ENCODE assay signal across 15 cellular contexts in genomic region chr9:30846644-30847043, GRCh38.
DNase-seq lines count a peak whose midpoint lies in the region; ATAC-seq and TF ChIP-seq lines count a peak whose summit lies in the region.
"Had no signal": no experiment of that assay in that cellular context is flagged by ENCODE, and none has a peak within 500 bp of the region (broad histone marks: within the 10 kb centered on the region; RNA-seq: fewer than 3 reads in every experiment).

No MANE protein-coding gene starts in this region.

- H3K27me3 ChIP-seq in smooth muscle cell (ENCODE audit: low read depth) = no peaks in the 10 kb centered on the region
- H3K27me3 ChIP-seq: BLaER1 treated with 17β-estradiol and CSF1 and Interleukin-3, amounts not matched to agents 10 nM and 100 nM had no signal

- H3K9ac ChIP-seq in smooth muscle cell (ENCODE audit: low read depth) = no peak overlapping the region
- H3K9ac ChIP-seq: BLaER1 treated with 17β-estradiol and CSF1 and Interleukin-3, amounts not matched to agents 10 nM and 100 nM had no signal

- H4K20me1 ChIP-seq in smooth muscle cell (ENCODE audit: low read depth) = no peaks in the 10 kb centered on the region
- H4K20me1 ChIP-seq: BLaER1 treated with 17β-estradiol and CSF1 and Interleukin-3, amounts not matched to agents 10 nM and 100 nM had no signal

- 65% methylated on average over 4 of the region's 4 CpGs for WGBS in smooth muscle cell (ENCODE audit: low lambda C conversion rate)

- TF ChIP-seq CTCF in smooth muscle cell (IDR thresholded peaks at IDR 0.05; ENCODE audit: borderline replicate concordance, insufficient read depth, poor library complexity, severe bottlenecking) = no peak
- TF ChIP-seq CTCF in GM20000 (IDR thresholded peaks at IDR 0.05; ENCODE audit: extremely low read depth, missing control alignments) = no peak

- peak overlapping the region; percentile 34 for H2AFZ ChIP-seq in smooth muscle cell (ENCODE audit: low read depth)
- H2AFZ ChIP-seq: GM23338 had no signal

- H3K4me1 Mint-ChIP-seq in activated CD4-positive, alpha-beta T cell treated with anti-CD3 and anti-CD28 coated beads for 36 hours = no peaks in the 10 kb centered on the region
- H3K4me1 Mint-ChIP-seq: CD4-positive, CD25-positive, alpha-beta regulatory T cell had no signal

- no peaks in the 10 kb centered on the region for H3K79me2 ChIP-seq in smooth muscle cell (ENCODE audit: low read depth)

- H3K27ac Mint-ChIP-seq in activated CD4-positive, alpha-beta T cell treated with anti-CD3 and anti-CD28 coated beads for 36 hours = no peak overlapping the region
- H3K27ac Mint-ChIP-seq: GM23338, H9 had no signal

- H3K9me3 Mint-ChIP-seq in activated CD4-positive, alpha-beta T cell treated with anti-CD3 and anti-CD28 coated beads for 36 hours (ENCODE audit: low read depth) = no peaks in the 10 kb centered on the region
- H3K9me3 Mint-ChIP-seq: CD4-positive, CD25-positive, alpha-beta regulatory T cell had no signal

- H3K27ac ChIP-seq in smooth muscle cell (ENCODE audit: low read depth) = no peak overlapping the region
- H3K27ac ChIP-seq: BLaER1 treated with 17β-estradiol and CSF1 and Interleukin-3, amounts not matched to agents 10 nM and 100 nM had no signal

- DNase-seq in NCI-H1694 treated with DMSO at 0.1 percent for 48 hours (lab: John Stamatoyannopoulos, UW) = peak; percentile 16
- no peak for DNase-seq in NCI-H1694 (lab: John Stamatoyannopoulos, UW)
- DNase-seq in OCI-M1 (lab: John Stamatoyannopoulos, UW) = peak; percentile 4
- DNase-seq in myocyte (ENCODE audit: low read depth) = peak; percentile 1
- no peak for DNase-seq in smooth muscle cell (lab: John Stamatoyannopoulos, UW; ENCODE audit: unreplicated experiment)
- DNase-seq in activated CD4-positive, alpha-beta T cell treated with anti-CD3 and anti-CD28 coated beads for 36 hours = no peak
- no peak for DNase-seq in stimulated activated CD4-positive, alpha-beta T cell treated with anti-CD3 and anti-CD28 coated beads, Interleukin-2, amount 100 ng/mL, for 24 hours
- DNase-seq in GM20000 (ENCODE audit: low spot score) = no peak
- DNase-seq: 8988T; CD4-positive, CD25-positive, alpha-beta regulatory T cell; DMS79; H9 had no signal

- CTCF ChIA-PET in activated CD4-positive, alpha-beta T cell treated with anti-CD3 and anti-CD28 coated beads for 36 hours (lab: Charles Lee) = no interaction called here

- ATAC-seq in activated CD4-positive, alpha-beta T cell treated with anti-CD3 and anti-CD28 coated beads for 36 hours = no peak
- ATAC-seq: GM12878, GM23338 had no signal

- no peaks in the 10 kb centered on the region for H3K36me3 Mint-ChIP-seq in activated CD4-positive, alpha-beta T cell treated with anti-CD3 and anti-CD28 coated beads for 36 hours (ENCODE audit: low read depth)
- H3K36me3 Mint-ChIP-seq: CD4-positive, CD25-positive, alpha-beta regulatory T cell had no signal

- H3K9me3 ChIP-seq in smooth muscle cell (replicated peaks; ENCODE audit: low read depth) = no peaks in the 10 kb centered on the region
- H3K9me3 ChIP-seq: BLaER1 treated with 17β-estradiol and CSF1 and Interleukin-3, amounts not matched to agents 10 nM and 100 nM had no signal

- H3K4me3 ChIP-seq in smooth muscle cell = no peak overlapping the region
- H3K4me3 ChIP-seq: BLaER1 treated with 17β-estradiol and CSF1 and Interleukin-3, amounts not matched to agents 10 nM and 100 nM; GM12878; GM23338 had no signal

- no peaks in the 10 kb centered on the region for H3K36me3 ChIP-seq in smooth muscle cell (ENCODE audit: low read depth)
- H3K36me3 ChIP-seq: BLaER1 treated with 17β-estradiol and CSF1 and Interleukin-3, amounts not matched to agents 10 nM and 100 nM had no signal

- POLR2A ChIA-PET in activated CD4-positive, alpha-beta T cell treated with anti-CD3 and anti-CD28 coated beads for 36 hours (lab: Charles Lee) = no interaction called here

- intact Hi-C loops in activated CD4-positive, alpha-beta T cell treated with anti-CD3 and anti-CD28 coated beads for 36 hours (cut with DNase I, micrococcal nuclease) = no loop called here

- H3K27me3 Mint-ChIP-seq in activated CD4-positive, alpha-beta T cell treated with anti-CD3 and anti-CD28 coated beads for 36 hours = no peaks in the 10 kb centered on the region
- H3K27me3 Mint-ChIP-seq: CD4-positive, CD25-positive, alpha-beta regulatory T cell had no signal

- no peaks in the 10 kb centered on the region for H3F3A ChIP-seq in smooth muscle cell (ENCODE audit: low read depth)

- no peaks in the 10 kb centered on the region for H3K4me1 ChIP-seq in smooth muscle cell (ENCODE audit: low read depth)
- H3K4me1 ChIP-seq: BLaER1 treated with 17β-estradiol and CSF1 and Interleukin-3, amounts not matched to agents 10 nM and 100 nM had no signal

- peak overlapping the region; percentile 34 for H3K4me2 ChIP-seq in smooth muscle cell
- H3K4me2 ChIP-seq: BLaER1 treated with 17β-estradiol and CSF1 and Interleukin-3, amounts not matched to agents 10 nM and 100 nM; GM23338 had no signal

- H3K4me3 Mint-ChIP-seq in activated CD4-positive, alpha-beta T cell treated with anti-CD3 and anti-CD28 coated beads for 36 hours = no peak overlapping the region
- H3K4me3 Mint-ChIP-seq: CD4-positive, CD25-positive, alpha-beta regulatory T cell; GM23338; H9 had no signal

Comparison
In these comparisons a context has a peak if more than half of its experiments do, and no peak if none do; other contexts are left out.
1. DNase-seq: peak in NCI-H1694 treated with DMSO at 0.1 percent for 48 hours (single experiment), OCI-M1 (single experiment) and myocyte (single experiment); none in NCI-H1694 (single experiment), smooth muscle cell (single experiment), activated CD4-positive, alpha-beta T cell treated with anti-CD3 and anti-CD28 coated beads for 36 hours (single experiment), stimulated activated CD4-positive, alpha-beta T cell treated with anti-CD3 and anti-CD28 coated beads, Interleukin-2, amount 100 ng/mL, for 24 hours (0 of 2) and GM20000 (single experiment).